Comparison of ENCODE assay signal across 21 cellular contexts in genomic region chr5:3597727-3598082, GRCh38. TPM values are rescaled to one million over a fixed set of nuclear protein-coding genes. Genes with fewer than 3 reads are reported as not detected.
A peak's percentile ranks its signal among the peaks of the same experiment; 100 is the strongest.
DNase-seq lines count a peak whose midpoint lies in the region; ATAC-seq, FAIRE-seq and TF ChIP-seq lines count a peak whose summit lies in the region.
"Had no signal": no experiment of that assay in that cellular context is flagged by ENCODE, and none has a peak within 500 bp of the region (broad histone marks: within the 10 kb centered on the region; RNA-seq: fewer than 3 reads in every experiment).

No MANE protein-coding gene starts in this region.

- H3K4me1 ChIP-seq in cardiac muscle cell (ENCODE audit: low read depth) (no peaks in the 10 kb centered on the region), right atrium auricular region (peaks cover 0 to 51% of the 10 kb centered on the region in 2 donors)

- H3K4me3 Mint-ChIP-seq in mesothelial cell of epicardium, result peak overlapping the region; percentile 86
- H3K4me3 Mint-ChIP-seq in stimulated activated effector memory CD8-positive, alpha-beta T cell treated with anti-CD3 and anti-CD28 coated beads, Interleukin-12 subunit alpha, Interleukin-12 subunit beta, amount 100 ng/mL, for 72 hours, result no peak overlapping the region
- H3K4me3 Mint-ChIP-seq: activated naive CD8-positive, alpha-beta T cell had no signal

- peaks cover 12% of the 10 kb centered on the region for H3K36me3 Mint-ChIP-seq in mesothelial cell of epicardium
- H3K36me3 Mint-ChIP-seq in stimulated activated effector memory CD8-positive, alpha-beta T cell treated with anti-CD3 and anti-CD28 coated beads, Interleukin-12 subunit alpha, Interleukin-12 subunit beta, amount 100 ng/mL, for 72 hours, result no peaks in the 10 kb centered on the region
- H3K36me3 Mint-ChIP-seq: activated naive CD8-positive, alpha-beta T cell had no signal

- TF ChIP-seq CTCF in cardiac muscle cell (IDR thresholded peaks at IDR 0.05; ENCODE audit: low read depth, low read length) (no peak), right atrium auricular region (IDR thresholded peaks at IDR 0.05) (no peak), epithelial cell of esophagus (IDR thresholded peaks at IDR 0.05; ENCODE audit: insufficient read depth, low read depth, low read length, missing control alignments) (no peak), mesothelial cell of epicardium (IDR thresholded peaks at IDR 0.05; ENCODE audit: unreplicated experiment) (no peak)

- peaks cover 92% of the 10 kb centered on the region for H3K27me3 ChIP-seq in cardiac muscle cell
- H3K27me3 ChIP-seq in right atrium auricular region, result peaks cover 41 to 89% of the 10 kb centered on the region in 2 donors

- H3K4me3 ChIP-seq in cardiac muscle cell (peak overlapping the region; percentile 65), right atrium auricular region (no peak overlapping the region), epithelial cell of esophagus (ENCODE audit: low read length) (peak overlapping the region; percentile 73)
- H3K4me3 ChIP-seq: heart right ventricle had no signal

- peaks cover 6% of the 10 kb centered on the region for H3K36me3 ChIP-seq in cardiac muscle cell
- no peaks in the 10 kb centered on the region for H3K36me3 ChIP-seq in right atrium auricular region
- H3K36me3 ChIP-seq: heart right ventricle had no signal

- no peak for FAIRE-seq in GM19239 (lab: Jason Lieb, UNC)
- FAIRE-seq: A204.1 had no signal

- no peak for DNase-seq in cardiac muscle cell (ENCODE audit: low read depth in 1 of 2, low spot score in 1 of 2)
- no peak for DNase-seq in right atrium auricular region (ENCODE audit: low spot score)
- no peak for DNase-seq in epithelial cell of esophagus (ENCODE audit: low read depth)
- no peak for DNase-seq in mesothelial cell of epicardium (ENCODE audit: low spot score in 2 of 2, unreplicated experiment in 2 of 2)
- no peak for DNase-seq in stimulated activated effector memory CD8-positive, alpha-beta T cell treated with anti-CD3 and anti-CD28 coated beads, Interleukin-12 subunit alpha, Interleukin-12 subunit beta, amount 100 ng/mL, for 72 hours (ENCODE audit: low spot score in 2 of 2)
- no peak for DNase-seq in C1 segment of cervical spinal cord (lab: John Stamatoyannopoulos, UW)
- no peak for DNase-seq in GM19239 (ENCODE audit: insufficient read length, low spot score)
- DNase-seq: activated CD4-positive, alpha-beta T cell treated with anti-CD3 and anti-CD28 coated beads for 1 hour; activated CD8-positive, alpha-beta memory T cell treated with anti-CD3 and anti-CD28 coated beads, Interleukin-2, amount 50 U/mL, for 4 hours; erythroblast; heart right ventricle; MV-4-11; naive B cell; NCI-H2107; NCI-H774 had no signal

- peaks cover 53% of the 10 kb centered on the region for H3K4me1 Mint-ChIP-seq in mesothelial cell of epicardium
- peaks cover 8% of the 10 kb centered on the region for H3K4me1 Mint-ChIP-seq in stimulated activated effector memory CD8-positive, alpha-beta T cell treated with anti-CD3 and anti-CD28 coated beads, Interleukin-12 subunit alpha, Interleukin-12 subunit beta, amount 100 ng/mL, for 72 hours

- H3K9me3 ChIP-seq in cardiac muscle cell (ENCODE audit: low read depth) (no peaks in the 10 kb centered on the region), right atrium auricular region (no peaks in the 10 kb centered on the region)
- H3K9me3 ChIP-seq: heart right ventricle had no signal

- peak overlapping the region; percentile 87 for H3K27ac Mint-ChIP-seq in mesothelial cell of epicardium
- H3K27ac Mint-ChIP-seq in stimulated activated effector memory CD8-positive, alpha-beta T cell treated with anti-CD3 and anti-CD28 coated beads, Interleukin-12 subunit alpha, Interleukin-12 subunit beta, amount 100 ng/mL, for 72 hours, result no peak overlapping the region
- H3K27ac Mint-ChIP-seq: activated naive CD8-positive, alpha-beta T cell; naive B cell had no signal

- H3K27ac ChIP-seq in cardiac muscle cell, result peak overlapping the region; percentile 74
- H3K27ac ChIP-seq in right atrium auricular region, result no peak overlapping the region
- H3K27ac ChIP-seq: heart right ventricle had no signal

- H3K9me3 Mint-ChIP-seq in mesothelial cell of epicardium, result no peaks in the 10 kb centered on the region
- peaks cover 9% of the 10 kb centered on the region for H3K9me3 Mint-ChIP-seq in stimulated activated effector memory CD8-positive, alpha-beta T cell treated with anti-CD3 and anti-CD28 coated beads, Interleukin-12 subunit alpha, Interleukin-12 subunit beta, amount 100 ng/mL, for 72 hours

- no peak for ATAC-seq in stimulated activated effector memory CD8-positive, alpha-beta T cell treated with anti-CD3 and anti-CD28 coated beads, Interleukin-12 subunit alpha, Interleukin-12 subunit beta, amount 100 ng/mL, for 72 hours
- no peak for ATAC-seq in GM19324 (IDR thresholded peaks at IDR 0.05; ENCODE audit: low FRiP score, unreplicated experiment)
- ATAC-seq: heart right ventricle, left lobe of liver had no signal

- H3K27me3 Mint-ChIP-seq in mesothelial cell of epicardium (ENCODE audit: low read depth), result peaks cover 81% of the 10 kb centered on the region

RNA-seq across cellular contexts. Expression of gene IRX1, which starts 2.1 kb away (rescaled TPM):
- total RNA-seq in cardiac muscle cell (168 and 197 TPM in 2 replicates), right atrium auricular region (under 1 TPM in 1 of 2 donors, not detected in 1; 0.39 TPM), mesothelial cell of epicardium (68.5 to 71.5 TPM (median 68.6 TPM) in 3 replicates)
- polyA plus RNA-seq in cardiac muscle cell, result 132 and 142 TPM in 2 replicates
- total RNA-seq: G401; left lobe of liver; T-helper 1 cell treated with Interleukin-12 subunit alpha and Interleukin-12 subunit beta and Interleukin-4 antibody, amounts not matched to agents 30 ng/mL and 1 ng/mL, for 36 hours had no signal

Comparison
In these comparisons a context has a peak if more than half of its experiments do, and no peak if none do; other contexts are left out.
1. H3K4me3 ChIP-seq: peak in cardiac muscle cell (single experiment) and epithelial cell of esophagus (single experiment); none in right atrium auricular region (0 of 2).
2. RNA of gene IRX1, which starts 2.1 kb away (total RNA-seq): 168 to 197 TPM in cardiac muscle cell and 68.5 to 71.5 TPM in mesothelial cell of epicardium; 0.39 TPM in right atrium auricular region; every median in the first group is over 10 times any median in the second.